Comparison of ENCODE assay signal across 8 cellular contexts in the genomic region with DNA sequence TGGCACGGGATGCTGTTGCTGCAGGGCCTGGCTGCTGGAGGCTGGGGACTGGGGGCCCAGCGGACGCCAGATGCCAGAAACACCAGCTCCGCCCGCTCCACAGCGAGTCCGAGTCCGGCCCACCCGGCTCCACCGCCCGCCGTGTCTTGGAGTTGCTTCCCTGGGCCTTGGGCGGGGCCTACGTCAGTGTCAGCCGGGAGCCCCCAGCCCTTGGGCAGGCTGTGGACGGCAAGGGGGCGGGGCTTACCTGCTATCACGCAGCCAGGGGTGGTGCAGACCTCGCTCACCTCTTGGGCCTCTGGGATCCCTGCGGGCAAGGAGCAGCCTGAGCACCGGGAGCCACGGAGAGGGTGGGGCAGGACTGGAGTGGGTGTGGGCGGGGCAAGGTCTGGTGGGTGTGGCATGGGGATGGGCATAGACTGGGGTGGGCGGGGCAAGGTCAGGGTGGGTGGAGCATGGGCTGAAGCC. TPM values are rescaled to one million over a fixed set of nuclear protein-coding genes. Genes with fewer than 3 reads are reported as not detected.
DNase-seq lines count a peak whose midpoint lies in the region; ATAC-seq and TF ChIP-seq lines count a peak whose summit lies in the region.

No MANE protein-coding gene starts in this region.

- no peak for TF ChIP-seq EP300 in ovary (IDR thresholded peaks at IDR 0.05)

- TF ChIP-seq POLR2A in ovary (IDR thresholded peaks at IDR 0.05): no peak

- H3K27ac Mint-ChIP-seq in endodermal cell: no peak overlapping the region

- H3K27me3 ChIP-seq in endodermal cell (ENCODE audit: control insufficient read depth, insufficient read depth, low read length, poor library complexity, severe bottlenecking): no peaks in the 10 kb centered on the region
- H3K27me3 ChIP-seq in ovary: no peaks in the 10 kb centered on the region

- ATAC-seq in GM19463 (IDR thresholded peaks at IDR 0.05; ENCODE audit: unreplicated experiment): no peak
- no peak for ATAC-seq in GM18517 (IDR thresholded peaks at IDR 0.05; ENCODE audit: unreplicated experiment)
- no peak for ATAC-seq in GM19324 (IDR thresholded peaks at IDR 0.05; ENCODE audit: low FRiP score, unreplicated experiment)

- DNase-seq in NCI-H345 treated with DMSO at 0.1 percent for 48 hours (lab: John Stamatoyannopoulos, UW; ENCODE audit: unreplicated experiment) (peak; percentile 72), endodermal cell (peak; percentile 94), ovary (peak in 3 of 5 donors; percentile 12 to 35 (median 22)), DMS79 (lab: John Stamatoyannopoulos, UW) (no peak)

- no peak overlapping the region for H3K27ac ChIP-seq in endodermal cell (ENCODE audit: low read depth, low read length)
- no peak overlapping the region for H3K27ac ChIP-seq in ovary

- peak overlapping the region; percentile 29; the same call in 1 of the 2 replicates for H3K9ac ChIP-seq in ES-I3 (ENCODE audit: low read depth, low read length)
- H3K9ac ChIP-seq in endodermal cell (ENCODE audit: extremely low read depth, low read length, poor library complexity, severe bottlenecking): no peak overlapping the region

- H3K27me3 Mint-ChIP-seq in endodermal cell (ENCODE audit: insufficient read depth): peaks cover 13% of the 10 kb centered on the region

- H3K9me3 Mint-ChIP-seq in endodermal cell: peaks cover 21% of the 10 kb centered on the region

- no peaks in the 10 kb centered on the region for H3K4me1 Mint-ChIP-seq in endodermal cell

- intact Hi-C loops in ovary (cut with DNase I): no loop called here

- no peaks in the 10 kb centered on the region; the same call in 1 of the 2 replicates for H3K4me1 ChIP-seq in ES-I3 (ENCODE audit: insufficient read depth, low read length)
- no peaks in the 10 kb centered on the region for H3K4me1 ChIP-seq in endodermal cell (ENCODE audit: control insufficient read depth, insufficient read depth, low read length)
- peaks cover 2% of the 10 kb centered on the region for H3K4me1 ChIP-seq in ovary (ENCODE audit: insufficient read depth)

- H3K4me3 ChIP-seq in endodermal cell (ENCODE audit: low read length) (no peak overlapping the region), ovary (no peak overlapping the region)

- H3K9me3 ChIP-seq in ES-I3 (ENCODE audit: control insufficient read depth, insufficient read depth, low read length) (peaks cover 4% of the 10 kb centered on the region; the same call in 1 of the 2 replicates), endodermal cell (ENCODE audit: control insufficient read depth, low read length) (peaks cover 6% of the 10 kb centered on the region), ovary (no peaks in the 10 kb centered on the region)

- H3K36me3 ChIP-seq in ES-I3 (ENCODE audit: insufficient read depth, low read length): no peaks in the 10 kb centered on the region
- H3K36me3 ChIP-seq in endodermal cell (ENCODE audit: control insufficient read depth, insufficient read depth, low read length): no peaks in the 10 kb centered on the region
- no peaks in the 10 kb centered on the region for H3K36me3 ChIP-seq in ovary

- no peak overlapping the region for H3K4me3 Mint-ChIP-seq in endodermal cell

- 49 to 65% methylated on average over 2 to 23 of the region's 24 CpGs for WGBS in endodermal cell (ENCODE audit: insufficient coverage in 1 of 2, insufficient read length in 1 of 2), 2 experiments
- WGBS in ovary, 3 donors: 4 to 10% (median 6%) methylated on average over 18 to 24 of the region's 24 CpGs

- H3K36me3 Mint-ChIP-seq in endodermal cell (ENCODE audit: low read depth): no peaks in the 10 kb centered on the region

- no peak for TF ChIP-seq CTCF in endodermal cell (conservative IDR thresholded peaks at IDR 0.05)
- TF ChIP-seq CTCF in ovary (IDR thresholded peaks at IDR 0.05): no peak

RNA-seq across cellular contexts. Expression of a gene that starts 21.7 kb away (rescaled TPM):
- total RNA-seq in endodermal cell (under 1 TPM in 1 of 2 donors, not detected in 1; 0.42 TPM), ovary (1 to 10 TPM in 3 of 7 donors, under 1 TPM in 1, not detected in 3; 0.45 to 7.9 (median 1.1) TPM)
- 3.1 TPM for polyA plus RNA-seq in endodermal cell (2013, experiment 1 of 2)
- polyA plus RNA-seq in endodermal cell (2013, experiment 2 of 2): 0.79 TPM
- polyA plus RNA-seq in ovary: 1 to 10 TPM in 1 of 2 donors, under 1 TPM in 1; 0.42 to 1.1 TPM

RNA-seq across cellular contexts. Expression of a gene that starts 24.5 kb away (rescaled TPM):
- total RNA-seq in endodermal cell (10 to 100 TPM; 33.4 to 34.4 TPM), ovary (10 to 100 TPM in 6 of 7 donors, 1 to 10 TPM in 1; 3.2 to 34.1 (median 20.2) TPM)
- 33.4 TPM for polyA plus RNA-seq in endodermal cell (2013, experiment 1 of 2)
- polyA plus RNA-seq in endodermal cell (2013, experiment 2 of 2): 29.0 TPM
- 1 to 10 TPM; 7.0 to 9.6 TPM for polyA plus RNA-seq in ovary

RNA-seq across cellular contexts. Expression of a gene that starts 54.9 kb away (rescaled TPM):
- under 1 TPM; 0.29 to 0.46 TPM for total RNA-seq in endodermal cell
- 1.1 TPM for polyA plus RNA-seq in endodermal cell (2013, experiment 1 of 2)
- polyA plus RNA-seq in endodermal cell (2013, experiment 2 of 2): 0.95 TPM
- 10 to 100 TPM; 33.3 to 78.5 (median 60.5) TPM for total RNA-seq in ovary
- 10 to 100 TPM in 1 of 2 donors, 1 to 10 TPM in 1; 4.3 to 57.6 TPM for polyA plus RNA-seq in ovary

Comparison
In these comparisons a context has a peak if more than half of its experiments do, and no peak if none do; other contexts are left out.
1. RNA of a gene that starts 54.9 kb away (total RNA-seq): 33.3 to 78.5 TPM in ovary; 0.29 to 0.46 TPM in endodermal cell; every median in the first group is over 10 times any median in the second.